In the genomic region with DNA sequence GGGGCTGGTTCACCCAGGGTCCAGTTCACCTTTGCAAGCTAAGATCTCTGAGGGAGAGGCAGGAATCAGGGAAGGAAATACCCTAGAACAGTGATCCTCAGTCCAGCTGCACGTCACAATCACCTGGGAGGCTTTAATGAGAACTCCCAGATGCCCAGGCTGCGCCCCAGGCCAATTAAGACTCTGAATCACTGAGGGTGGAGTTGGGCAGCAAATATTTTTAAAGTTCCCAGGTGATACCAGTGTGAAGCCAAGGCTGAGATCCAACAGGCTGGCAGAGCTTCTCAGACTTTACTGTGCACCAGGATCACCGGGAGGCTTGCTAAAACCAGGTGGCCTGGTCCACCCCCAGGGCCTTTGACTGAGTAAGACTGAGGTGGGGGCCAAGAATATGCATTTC, we compare ENCODE assay signal across 1 cellular context.
TF ChIP-seq lines count a peak whose summit lies in the region.

No MANE protein-coding gene starts in this region.

TF ChIP-seq in H1, 55 proteins besides CTCF, POLR2A, EP300 and RAD21:
- TF ChIP-seq NRF1 (IDR thresholded peaks at IDR 0.05; ENCODE audit: low read depth, low read length) (no peak), SRF (IDR thresholded peaks at IDR 0.05; ENCODE audit: low read depth, low read length) (no peak), RFX5 (IDR thresholded peaks at IDR 0.05; ENCODE audit: borderline replicate concordance, low read depth, low read length) (no peak), ATF2 (IDR thresholded peaks at IDR 0.05; ENCODE audit: low read length) (no peak), BACH1 (IDR thresholded peaks at IDR 0.05; ENCODE audit: low read length) (no peak), KDM1A (IDR thresholded peaks at IDR 0.05; ENCODE audit: borderline replicate concordance, low read length) (no peak), POLR2AphosphoS5 (IDR thresholded peaks at IDR 0.05; ENCODE audit: low read depth, low read length) (no peak), CTBP2 (IDR thresholded peaks at IDR 0.05; ENCODE audit: borderline replicate concordance, insufficient read depth, insufficient read length, low read length) (no peak)
